ENCODE assay signal across 19 cellular contexts in the genomic region with DNA sequence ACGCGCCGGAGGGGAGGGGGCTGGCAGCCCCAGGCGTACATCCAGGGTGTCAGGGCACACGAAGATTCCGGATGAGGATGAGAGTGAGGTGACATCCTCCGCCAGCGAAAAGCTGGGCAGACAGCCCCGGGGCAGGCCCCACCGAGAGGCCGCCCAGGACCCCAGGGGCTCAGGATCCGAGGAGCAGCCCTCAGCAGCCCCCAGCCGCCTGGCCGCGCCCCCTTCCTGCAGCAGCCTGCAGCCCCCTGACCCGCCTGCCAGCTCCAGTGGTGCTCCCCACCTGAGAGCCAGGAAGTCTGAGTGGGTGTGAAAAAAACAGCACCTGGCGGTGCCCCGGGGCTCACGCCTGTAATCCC. TPM values are rescaled to one million over a fixed set of nuclear protein-coding genes. Genes with fewer than 3 reads are reported as not detected.
DNase-seq lines count a peak whose midpoint lies in the region; ATAC-seq and TF ChIP-seq lines count a peak whose summit lies in the region.
"Had no signal": no experiment of that assay in that cellular context is flagged by ENCODE, and none has a peak within 500 bp of the region (broad histone marks: within the 10 kb centered on the region; RNA-seq: fewer than 3 reads in every experiment).

No MANE protein-coding gene starts in this region.

- H3K9me3 ChIP-seq in Peyer's patch (no peaks in the 10 kb centered on the region), stomach (peaks cover 0 to 7% (median 0%) of the 10 kb centered on the region in 4 donors)

- no peaks in the 10 kb centered on the region for H3K36me3 ChIP-seq in Peyer's patch
- H3K36me3 ChIP-seq in stomach: no peaks in the 10 kb centered on the region

- no peaks in the 10 kb centered on the region for H3K36me3 Mint-ChIP-seq in activated CD4-positive, alpha-beta T cell treated with anti-CD3 and anti-CD28 coated beads, Interleukin-2, amount 10 ng/mL, durations not matched to agents 24 days and 14 days (ENCODE audit: low read depth)
- H3K36me3 Mint-ChIP-seq: T-cell had no signal

- H3K27ac Mint-ChIP-seq in activated CD4-positive, alpha-beta T cell treated with anti-CD3 and anti-CD28 coated beads, Interleukin-2, amount 10 ng/mL, durations not matched to agents 24 days and 14 days: no peak overlapping the region
- H3K27ac Mint-ChIP-seq: stimulated activated naive CD8-positive, alpha-beta T cell treated with anti-CD3 and anti-CD28 coated beads, Interleukin-15, Interleukin-2, amounts not matched to agents 100 ng/mL and 50 ng/mL, for 24 hours; T-cell had no signal

- TF ChIP-seq CTCF in Peyer's patch (IDR thresholded peaks at IDR 0.05) (no peak), fibroblast of pulmonary artery (IDR thresholded peaks at IDR 0.05; ENCODE audit: low read length, missing control alignments) (no peak), stomach (IDR thresholded peaks at IDR 0.05) (no peak)

- TF ChIP-seq EP300 in stomach (IDR thresholded peaks at IDR 0.05): no peak

- H3K27me3 ChIP-seq in Peyer's patch (peaks cover 0 to 11% of the 10 kb centered on the region in 2 donors), stomach (peaks cover 0 to 82% (median 21%) of the 10 kb centered on the region in 3 donors)

- intact Hi-C loops in stomach (cut with DNase I; ENCODE audit: low total_unique reads): no loop called here
- intact Hi-C loops in activated CD4-positive, alpha-beta T cell treated with anti-CD3 and anti-CD28 coated beads, Interleukin-2, amount 10 ng/mL, durations not matched to agents 24 days and 14 days (cut with micrococcal nuclease): no loop called here

- peaks cover 45% of the 10 kb centered on the region for H3K27me3 Mint-ChIP-seq in activated CD4-positive, alpha-beta T cell treated with anti-CD3 and anti-CD28 coated beads, Interleukin-2, amount 10 ng/mL, durations not matched to agents 24 days and 14 days

- 58 to 92% (median 70%) methylated on average over 3 to 19 of the region's 19 CpGs for WGBS in stomach, 5 donors

- no peak overlapping the region for H3K4me3 Mint-ChIP-seq in activated CD4-positive, alpha-beta T cell treated with anti-CD3 and anti-CD28 coated beads, Interleukin-2, amount 10 ng/mL, durations not matched to agents 24 days and 14 days

- H3K4me1 ChIP-seq in Peyer's patch (peaks cover 0 to 12% (median 0%) of the 10 kb centered on the region in 4 donors), stomach (peaks cover 11 to 13% (median 12%) of the 10 kb centered on the region in 4 donors)

- peaks cover 6% of the 10 kb centered on the region for H3K9me3 Mint-ChIP-seq in activated CD4-positive, alpha-beta T cell treated with anti-CD3 and anti-CD28 coated beads, Interleukin-2, amount 10 ng/mL, durations not matched to agents 24 days and 14 days
- H3K9me3 Mint-ChIP-seq: stimulated activated naive CD8-positive, alpha-beta T cell treated with anti-CD3 and anti-CD28 coated beads, Interleukin-15, Interleukin-2, amounts not matched to agents 100 ng/mL and 50 ng/mL, for 24 hours had no signal

- peaks cover 6% of the 10 kb centered on the region for H3K4me1 Mint-ChIP-seq in activated CD4-positive, alpha-beta T cell treated with anti-CD3 and anti-CD28 coated beads, Interleukin-2, amount 10 ng/mL, durations not matched to agents 24 days and 14 days

- H3K4me3 ChIP-seq in Peyer's patch: peak overlapping the region in 3 of 4 donors; percentile 27 to 50 (median 36)
- H3K4me3 ChIP-seq in fibroblast of pulmonary artery (replicated peaks; ENCODE audit: low read depth, low read length): peak overlapping the region; percentile 50
- H3K4me3 ChIP-seq in stomach: peak overlapping the region; percentile 44 to 53 (median 48)

- TF ChIP-seq POLR2A in Peyer's patch (IDR thresholded peaks at IDR 0.05): no peak
- no peak for TF ChIP-seq POLR2A in stomach (IDR thresholded peaks at IDR 0.05)

- ATAC-seq in GM21515 (IDR thresholded peaks at IDR 0.05; ENCODE audit: unreplicated experiment): no peak

- DNase-seq in NCI-H146 (lab: John Stamatoyannopoulos, UW): peak; percentile 12
- no peak for DNase-seq in NCI-H146 treated with DMSO at 0.1 percent for 48 hours (lab: John Stamatoyannopoulos, UW; ENCODE audit: unreplicated experiment)
- DNase-seq in Peyer's patch: no peak
- DNase-seq in fibroblast of pulmonary artery (ENCODE audit: low read depth): no peak
- DNase-seq in stomach: no peak
- no peak for DNase-seq in activated CD4-positive, alpha-beta T cell treated with anti-CD3 and anti-CD28 coated beads, Interleukin-2, amount 10 ng/mL, durations not matched to agents 24 days and 14 days
- DNase-seq in SW 1271 (lab: John Stamatoyannopoulos, UW): no peak
- DNase-seq: 8988T; activated CD4-positive, alpha-beta T cell treated with anti-CD3 and anti-CD28 coated beads for 4 hours; activated T-cell treated with anti-CD3 and anti-CD28 coated beads, Interleukin-2, amount 50 U/mL, for 1 hour; effector CD4-positive, alpha-beta T cell; glutamatergic neuron; NCI-H2227 treated with DMSO at 0.1 percent for 48 hours; T-cell had no signal

- H3K27ac ChIP-seq in Peyer's patch: no peak overlapping the region
- H3K27ac ChIP-seq in stomach: no peak overlapping the region

RNA-seq across cellular contexts. Expression of a gene that starts 3.2 kb away (rescaled TPM):
- total RNA-seq in Peyer's patch (not detected), stomach (not detected)
- not detected for polyA plus RNA-seq in stomach
- total RNA-seq in activated CD4-positive, alpha-beta T cell treated with anti-CD3 and anti-CD28 coated beads, Interleukin-2, amount 10 ng/mL, durations not matched to agents 24 days and 14 days: not detected in 2 replicates
- total RNA-seq: M059J, OCI-LY7, renal cortical epithelial cell, T-cell had no signal

RNA-seq across cellular contexts. Expression of a gene that starts 33.8 kb away (rescaled TPM):
- total RNA-seq in Peyer's patch: 1 to 10 TPM in 2 of 4 donors, under 1 TPM in 2; 0.70 to 2.2 (median 1.2) TPM
- total RNA-seq in stomach: 10 to 100 TPM in 4 of 5 donors, 1 to 10 TPM in 1; 1.2 to 17.7 (median 12.1) TPM
- 1 to 10 TPM in 2 of 3 donors, under 1 TPM in 1; 0.92 to 2.4 (median 1.5) TPM for polyA plus RNA-seq in stomach
- total RNA-seq in activated CD4-positive, alpha-beta T cell treated with anti-CD3 and anti-CD28 coated beads, Interleukin-2, amount 10 ng/mL, durations not matched to agents 24 days and 14 days: 0.38 and 0.56 TPM in 2 replicates
